In the genomic region with DNA sequence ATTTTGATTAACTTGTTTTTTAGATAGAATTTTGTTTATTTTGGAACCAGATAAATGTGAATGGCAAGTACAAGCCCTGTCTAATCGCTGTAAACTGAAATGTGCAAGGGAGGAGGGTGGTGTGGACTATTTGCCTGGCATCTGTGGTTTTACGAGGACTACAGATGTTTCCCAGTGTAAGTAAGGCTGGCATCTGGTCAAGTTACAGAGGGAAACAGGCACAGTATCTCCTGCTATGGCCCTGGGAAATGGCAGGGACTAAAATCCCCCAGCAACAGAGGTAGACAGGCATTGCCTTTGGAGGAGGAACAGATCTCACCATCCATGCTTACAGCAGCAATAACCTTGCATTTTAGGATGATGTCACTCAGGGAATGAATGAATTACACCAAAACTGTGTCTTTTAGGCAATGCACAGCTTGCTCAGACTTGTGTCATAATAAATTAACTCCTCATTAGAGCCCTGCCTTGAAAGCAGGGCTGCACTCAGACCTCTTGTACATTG, we compare ENCODE assay signal across 9 cellular contexts.
DNase-seq lines count a peak whose midpoint lies in the region; ATAC-seq and TF ChIP-seq lines count a peak whose summit lies in the region.
"Had no signal": no experiment of that assay in that cellular context is flagged by ENCODE, and none has a peak within 500 bp of the region (broad histone marks: within the 10 kb centered on the region; RNA-seq: fewer than 3 reads in every experiment).

No MANE protein-coding gene starts in this region.

- H3K36me3 Mint-ChIP-seq in endothelial cell (ENCODE audit: low read depth, unreplicated experiment) = peaks cover 3% of the 10 kb centered on the region
- H3K36me3 Mint-ChIP-seq in effector memory CD8-positive, alpha-beta T cell (ENCODE audit: insufficient read depth) = peaks cover 5% of the 10 kb centered on the region

- peaks cover 17% of the 10 kb centered on the region for H3K36me3 ChIP-seq in neutrophil
- H3K36me3 ChIP-seq: brain microvascular endothelial cell had no signal

- peak overlapping the region; percentile 92 for H3K27ac Mint-ChIP-seq in endothelial cell (ENCODE audit: unreplicated experiment)
- no peak overlapping the region for H3K27ac Mint-ChIP-seq in effector memory CD8-positive, alpha-beta T cell

- no peak for ATAC-seq in effector memory CD8-positive, alpha-beta T cell (replicated peaks)
- no peak for ATAC-seq in GM18498 (IDR thresholded peaks at IDR 0.05; ENCODE audit: unreplicated experiment)

- H3K4me3 Mint-ChIP-seq in endothelial cell (ENCODE audit: unreplicated experiment) = no peak overlapping the region
- no peak overlapping the region for H3K4me3 Mint-ChIP-seq in effector memory CD8-positive, alpha-beta T cell

- H3K27me3 Mint-ChIP-seq in endothelial cell (ENCODE audit: unreplicated experiment) = no peaks in the 10 kb centered on the region
- H3K27me3 Mint-ChIP-seq in effector memory CD8-positive, alpha-beta T cell = no peaks in the 10 kb centered on the region

- H3K4me1 Mint-ChIP-seq in endothelial cell (ENCODE audit: unreplicated experiment) = peaks cover 61% of the 10 kb centered on the region
- peaks cover 8 to 10% of the 10 kb centered on the region in 2 donors for H3K4me1 Mint-ChIP-seq in effector memory CD8-positive, alpha-beta T cell (ENCODE audit: low read depth in 2 of 2)

- H3K4me1 ChIP-seq in neutrophil (ENCODE audit: control insufficient read depth in 1 of 2, insufficient read depth in 1 of 2, low read depth in 1 of 2, low read length in 1 of 2) = peaks cover 76 to 84% of the 10 kb centered on the region in 2 experiments

- no peak for TF ChIP-seq CTCF in endothelial cell (IDR thresholded peaks at IDR 0.05; ENCODE audit: unreplicated experiment)
- TF ChIP-seq CTCF in neutrophil (IDR thresholded peaks at IDR 0.05) = no peak

- H3K27me3 ChIP-seq in neutrophil = no peaks in the 10 kb centered on the region
- H3K27me3 ChIP-seq: brain microvascular endothelial cell had no signal

- H3K9me3 Mint-ChIP-seq in endothelial cell (ENCODE audit: unreplicated experiment) = no peaks in the 10 kb centered on the region
- H3K9me3 Mint-ChIP-seq in effector memory CD8-positive, alpha-beta T cell = no peaks in the 10 kb centered on the region

- H3K27ac ChIP-seq in neutrophil = peak overlapping the region; percentile 63
- H3K27ac ChIP-seq: brain microvascular endothelial cell had no signal

- H3K9me3 ChIP-seq in neutrophil = no peaks in the 10 kb centered on the region

- H3K4me3 ChIP-seq in neutrophil (ENCODE audit: low read depth in 1 of 2, low read length in 1 of 2) = no peak overlapping the region

- DNase-seq in DMS153 treated with DMSO at 0.1 percent for 48 hours (lab: John Stamatoyannopoulos, UW; ENCODE audit: unreplicated experiment) (peak; percentile 90), NCI-H2029 (lab: John Stamatoyannopoulos, UW) (peak; percentile 88), endothelial cell (ENCODE audit: low spot score) (no peak), LoVo (ENCODE audit: low spot score) (no peak)
- DNase-seq in effector memory CD8-positive, alpha-beta T cell = no peak
- no peak for DNase-seq in activated T-cell treated with anti-CD3 and anti-CD28 coated beads, Interleukin-2, amount 50 U/mL, for 1 hour
- DNase-seq: brain microvascular endothelial cell had no signal

Comparison
In these comparisons a context has a peak if more than half of its experiments do, and no peak if none do; other contexts are left out.
1. DNase-seq: peak in DMS153 treated with DMSO at 0.1 percent for 48 hours (single experiment) and NCI-H2029 (single experiment); none in endothelial cell (single experiment), effector memory CD8-positive, alpha-beta T cell (0 of 3), activated T-cell treated with anti-CD3 and anti-CD28 coated beads, Interleukin-2, amount 50 U/mL, for 1 hour (single experiment) and LoVo (single experiment).